Comparison of ENCODE assay signal across 18 cellular contexts in the genomic region with DNA sequence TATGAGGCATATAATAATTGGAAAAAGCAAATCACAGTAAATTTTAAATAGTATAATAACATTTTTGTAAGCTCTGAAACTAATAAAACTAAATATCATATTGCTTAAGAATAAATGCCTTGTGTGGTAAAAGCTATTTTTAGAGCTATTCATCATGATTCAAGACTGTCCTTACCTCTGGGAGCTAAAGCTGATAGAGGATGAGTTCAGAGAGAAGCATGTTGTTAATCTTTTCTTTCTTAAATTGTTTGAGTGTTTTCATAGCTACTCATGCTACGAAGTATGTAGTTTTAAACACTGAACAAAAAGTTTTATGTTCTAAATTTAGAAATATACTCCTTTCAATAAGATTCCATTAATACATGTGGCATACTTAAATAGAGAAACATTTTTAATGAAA. TPM values are rescaled to one million over a fixed set of nuclear protein-coding genes. Genes with fewer than 3 reads are reported as not detected.
DNase-seq lines count a peak whose midpoint lies in the region; ATAC-seq and TF ChIP-seq lines count a peak whose summit lies in the region.
"Had no signal": no experiment of that assay in that cellular context is flagged by ENCODE, and none has a peak within 500 bp of the region (broad histone marks: within the 10 kb centered on the region; RNA-seq: fewer than 3 reads in every experiment).

No MANE protein-coding gene starts in this region.

- no peaks in the 10 kb centered on the region for H3K9me2 ChIP-seq in GM23248 (ENCODE audit: insufficient read depth)

- H3K79me2 ChIP-seq in GM23248 (ENCODE audit: insufficient read depth): peaks cover 37% of the 10 kb centered on the region

- intact Hi-C loops in colonic mucosa (cut with DNase I): no loop called here

- in situ Hi-C loops in GM23248 (cut with MboI): no loop called here

- no peak for ATAC-seq in HG03135 (IDR thresholded peaks at IDR 0.05; ENCODE audit: unreplicated experiment)
- ATAC-seq: WTC11 had no signal

- H3K9ac ChIP-seq in GM23248: no peak overlapping the region
- H3K9ac ChIP-seq in colonic mucosa (ENCODE audit: low read depth in 2 of 2, low read length in 2 of 2): no peak overlapping the region

- no peaks in the 10 kb centered on the region for H3K27me3 ChIP-seq in GM23248 (replicated peaks; ENCODE audit: insufficient read depth)
- no peaks in the 10 kb centered on the region for H3K27me3 ChIP-seq in colonic mucosa
- H3K27me3 ChIP-seq: stomach had no signal

- H3K4me2 ChIP-seq in GM23248 (ENCODE audit: unreplicated experiment): peak overlapping the region; percentile 29

- H3K27ac ChIP-seq in GM23248 (peak overlapping the region; percentile 51), colonic mucosa (no peak overlapping the region)
- H3K27ac ChIP-seq: stomach had no signal

- no peaks in the 10 kb centered on the region for H3K9me3 ChIP-seq in GM23248 (ENCODE audit: low read depth)
- H3K9me3 ChIP-seq in colonic mucosa: no peaks in the 10 kb centered on the region
- H3K9me3 ChIP-seq: stomach had no signal

- peaks cover 26% of the 10 kb centered on the region for H3F3A ChIP-seq in GM23248 (ENCODE audit: insufficient read depth)

- no peak for TF ChIP-seq CTCF in colonic mucosa (IDR thresholded peaks at IDR 0.05)

- 30 to 41% methylated on average over 1 of the region's 1 CpG for WGBS in GM23248 (ENCODE audit: low coverage in 1 of 2, low lambda C conversion rate in 2 of 2, missing lambda C conversion rate in 2 of 2), 2 experiments

- no peaks in the 10 kb centered on the region for H4K20me1 ChIP-seq in GM23248 (ENCODE audit: insufficient read depth)

- H3K4me3 ChIP-seq in GM23248: peak overlapping the region; percentile 3; the same call in 1 of the 2 replicates
- H3K4me3 ChIP-seq in colonic mucosa: no peak overlapping the region
- H3K4me3 ChIP-seq: stomach had no signal

- H2AFZ ChIP-seq in GM23248: no peak overlapping the region

- peaks cover 16% of the 10 kb centered on the region for H3K4me1 ChIP-seq in GM23248 (ENCODE audit: insufficient read depth)
- no peaks in the 10 kb centered on the region for H3K4me1 ChIP-seq in colonic mucosa
- H3K4me1 ChIP-seq: stomach had no signal

- H3K36me3 ChIP-seq in GM23248 (ENCODE audit: low read depth): peaks cover 58% of the 10 kb centered on the region
- no peaks in the 10 kb centered on the region for H3K36me3 ChIP-seq in colonic mucosa

- DNase-seq in A172 (ENCODE audit: low spot score) (peak; percentile 5), GM23248 (peak; percentile 62), astrocyte of the hippocampus (ENCODE audit: low read depth, low spot score) (peak; percentile 24), kidney glomerular epithelial cell (lab: John Stamatoyannopoulos, UW) (peak; percentile 31), putamen (ENCODE audit: low spot score) (no peak), colonic mucosa (no peak)
- no peak for DNase-seq in activated CD4-positive, alpha-beta T cell treated with anti-CD3 and anti-CD28 coated beads for 1 hour
- DNase-seq: activated naive CD4-positive, alpha-beta T cell treated with Interleukin-2 at 50 U/mL for 16 hours; Calu3; islet precursor cell; NCI-H2029; NCI-H69; nucleus accumbens; stomach had no signal

RNA-seq across cellular contexts. Expression of gene IFI16, which starts 30.5 kb away (rescaled TPM):
- 52.3 and 58.7 TPM in 2 replicates for total RNA-seq in A172 (2014; rRNA removed; shearing (Covaris generic))
- 36.4 and 45.5 TPM in 2 replicates for total RNA-seq in GM23248 (2014; rRNA removed; shearing (Covaris generic))
- polyA plus RNA-seq in GM23248 (2016; fragmentation: Nextera tagmentation; extraction: Ambion mirVana): 88.1 and 88.9 TPM in 2 replicates
- total RNA-seq in colonic mucosa: 10 to 100 TPM; 15.1 to 36.0 TPM

RNA-seq across cellular contexts. Expression of gene AIM2, which starts 36.4 kb away (rescaled TPM):
- total RNA-seq in A172 (2014; rRNA removed; shearing (Covaris generic)): not detected in 2 replicates
- total RNA-seq in GM23248 (2014; rRNA removed; shearing (Covaris generic)): 1.3 TPM in 2 replicates
- polyA plus RNA-seq in GM23248 (2016; fragmentation: Nextera tagmentation; extraction: Ambion mirVana): 2.5 and 2.6 TPM in 2 replicates
- under 1 TPM in 1 of 2 donors, not detected in 1; 0.69 TPM for total RNA-seq in colonic mucosa
- total RNA-seq: bronchial epithelial cell, Calu3, MCF 10A had no signal

Comparison
In these comparisons a context has a peak if more than half of its experiments do, and no peak if none do; other contexts are left out.
1. DNase-seq: peak in A172 (single experiment), GM23248 (single experiment), astrocyte of the hippocampus (single experiment) and kidney glomerular epithelial cell (single experiment); none in putamen (single experiment), colonic mucosa (single experiment) and activated CD4-positive, alpha-beta T cell treated with anti-CD3 and anti-CD28 coated beads for 1 hour (single experiment).